7 cellular contexts compared by ENCODE assay signal in the genomic region with DNA sequence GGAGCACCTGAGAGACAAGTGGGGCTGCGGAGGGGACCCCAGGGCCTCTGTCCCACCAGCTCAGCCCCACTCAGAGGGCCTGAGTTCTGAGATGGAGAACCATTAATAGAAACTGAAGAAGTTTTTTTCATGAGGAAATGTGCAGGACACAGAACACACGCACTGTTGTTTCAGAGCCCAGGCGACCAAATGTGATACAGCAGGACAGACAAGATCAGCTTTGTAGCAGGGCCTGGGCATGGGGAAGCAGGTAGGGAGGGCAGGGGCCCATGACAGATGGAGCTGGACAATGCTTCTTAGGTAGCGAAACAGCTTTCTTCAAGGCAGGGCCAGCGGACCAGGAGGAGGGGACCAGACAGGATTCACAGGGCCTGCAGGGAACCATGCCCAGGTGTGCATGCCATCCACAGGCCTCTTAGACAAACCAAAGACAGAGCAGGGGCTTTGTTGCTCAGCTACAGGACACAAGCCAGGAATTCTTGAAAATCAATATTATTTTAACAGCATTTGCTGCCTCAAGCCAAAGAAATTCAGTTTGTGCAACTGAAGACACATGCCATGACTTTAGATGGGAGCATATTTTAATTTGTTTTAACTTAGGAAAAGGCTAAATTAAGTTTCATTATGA.
"Had no signal": no experiment of that assay in that cellular context is flagged by ENCODE, and none has a peak within 500 bp of the region (broad histone marks: within the 10 kb centered on the region; RNA-seq: fewer than 3 reads in every experiment).

No MANE protein-coding gene starts in this region.

- H3K9me3 Mint-ChIP-seq: IgD-negative memory B cell had no signal

- H3K36me3 Mint-ChIP-seq: IgD-negative memory B cell had no signal

- H3K27ac ChIP-seq: GM23248 had no signal

- ATAC-seq: HCT116 had no signal

- DNase-seq: GM23248, GOT3, H7, HFFc6, KBM-7 had no signal

- H3K27ac Mint-ChIP-seq: HFFc6, IgD-negative memory B cell had no signal

- H3K4me3 Mint-ChIP-seq: HFFc6, IgD-negative memory B cell had no signal

- H3K4me1 Mint-ChIP-seq: IgD-negative memory B cell had no signal
